ENCODE assay signal across 9 cellular contexts in the genomic region with DNA sequence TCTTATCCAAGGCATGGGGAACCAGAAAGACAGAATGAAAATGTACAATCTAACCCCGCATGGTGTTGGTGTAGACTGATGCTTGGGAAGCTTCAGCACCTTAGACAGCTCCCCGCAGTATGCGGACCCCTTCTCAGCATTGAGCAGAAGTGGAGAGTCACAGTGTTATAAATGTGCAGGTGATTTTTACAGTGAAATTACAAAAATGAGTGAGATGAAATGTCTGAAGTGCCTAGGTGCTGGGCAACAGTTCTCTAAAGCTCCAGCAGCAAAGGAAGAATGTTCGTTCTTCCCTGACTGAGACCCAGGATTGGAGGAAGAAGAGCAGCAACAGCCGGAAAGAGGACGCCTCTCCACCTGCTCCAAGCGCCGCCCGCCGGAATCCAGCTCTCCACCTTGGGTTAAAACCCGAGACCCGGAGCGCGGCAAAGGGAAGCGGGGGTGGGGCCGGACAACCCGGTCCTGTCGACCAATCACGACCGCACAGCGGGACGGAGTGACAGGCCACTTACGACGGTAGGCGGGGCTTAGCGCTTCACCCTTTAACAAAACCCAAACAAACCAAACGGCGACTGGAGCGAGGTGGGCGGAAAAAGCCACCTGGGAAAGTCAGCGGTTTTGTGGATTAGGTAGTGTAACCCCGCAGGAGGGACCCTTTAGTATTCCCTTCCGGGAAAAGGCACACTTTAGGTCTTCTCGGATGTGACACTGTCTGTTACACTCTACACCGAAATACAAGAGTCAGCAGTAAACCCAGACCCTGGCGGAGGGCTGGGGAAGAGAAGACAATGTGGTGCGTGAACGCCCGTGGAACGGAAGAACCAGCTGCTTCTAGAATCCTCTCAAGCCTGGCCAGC. TPM values are rescaled to one million over a fixed set of nuclear protein-coding genes. Genes with fewer than 3 reads are reported as not detected.
A peak's percentile ranks its signal among the peaks of the same experiment; 100 is the strongest.
DNase-seq lines count a peak whose midpoint lies in the region; ATAC-seq and TF ChIP-seq lines count a peak whose summit lies in the region.
"Had no signal": no experiment of that assay in that cellular context is flagged by ENCODE, and none has a peak within 500 bp of the region (broad histone marks: within the 10 kb centered on the region; RNA-seq: fewer than 3 reads in every experiment).

GLRA3 (minus strand) TSS at position 403 of the 857 bp plus-strand sequence. CDS start 436 bp downstream, outside the sequence.

- ATAC-seq in HG03095 (IDR thresholded peaks at IDR 0.05; ENCODE audit: unreplicated experiment), result peak; percentile 61
- ATAC-seq in GM21737 (IDR thresholded peaks at IDR 0.05; ENCODE audit: unreplicated experiment), result no peak

- peak within 1 kb of the TSS; percentile 66 for H3K9ac ChIP-seq in iPS-15b (ENCODE audit: low read depth, low read length)

- no peaks in the 10 kb centered on the region for H3K36me3 ChIP-seq in iPS-15b (ENCODE audit: control insufficient read depth, insufficient read depth, low read length)
- no peaks in the 10 kb centered on the region for H3K36me3 ChIP-seq in spleen

- H3K9me3 ChIP-seq in iPS-15b (ENCODE audit: control insufficient read depth, insufficient read depth, low read length), result no peaks in the 10 kb centered on the region
- H3K9me3 ChIP-seq in spleen, result peaks cover 0 to 4% (median 0%) of the 10 kb centered on the region in 8 donors

- H3K27ac ChIP-seq in angular gyrus (ENCODE audit: low read depth, low read length), result peak within 1 kb of the TSS; percentile 73
- H3K27ac ChIP-seq in spleen, result no peak within 1 kb of the TSS

- H3K27me3 ChIP-seq in iPS-15b (ENCODE audit: control insufficient read depth, insufficient read depth, low read length) (no peaks in the 10 kb centered on the region), spleen (replicated peaks in 1 of 7) (peaks cover 0 to 17% (median 0%) of the 10 kb centered on the region in 7 donors)

- H3K4me3 ChIP-seq in iPS-15b (ENCODE audit: low read depth, low read length) (peak within 1 kb of the TSS; percentile 85), spleen (peak within 1 kb of the TSS in 5 of 8 donors; percentile 11 to 51 (median 12))

- H3K4me1 ChIP-seq in iPS-15b (ENCODE audit: control insufficient read depth, insufficient read depth, low read length), result no peaks in the 10 kb centered on the region
- peaks cover 0 to 5% (median 0%) of the 10 kb centered on the region in 6 donors for H3K4me1 ChIP-seq in spleen

- TF ChIP-seq CTCF in spleen (IDR thresholded peaks at IDR 0.05 in 8 of 11, conservative IDR thresholded peaks at IDR 0.05 in 3 of 11), result no peak

- TF ChIP-seq POLR2A in spleen (IDR thresholded peaks at IDR 0.05), result no peak

- WGBS in spleen, 5 donors, result 2 to 10% (median 3%) methylated on average over 38 to 40 of the region's 40 CpGs

- intact Hi-C loops in spleen (cut with DNase I; ENCODE audit: low total_unique reads), result no loop called here

- DNase-seq in stimulated activated CD4-positive, alpha-beta T cell treated with anti-CD3 and anti-CD28 coated beads, Interleukin-1b, Interleukin-23, amount 100 ng/mL, for 48 hours, result peak; percentile 4
- no peak for DNase-seq in stimulated activated CD4-positive, alpha-beta T cell treated with anti-CD3 and anti-CD28 coated beads, Interleukin-4, amount 100 ng/mL, for 1 hour
- DNase-seq in NCI-H510A (lab: John Stamatoyannopoulos, UW) (peak; percentile 90), spleen (peak; percentile 81)

RNA-seq across cellular contexts. Expression of gene GLRA3, which starts in this region (rescaled TPM):
- under 1 TPM in 6 of 7 donors, not detected in 1; 0.03 to 0.20 (median 0.08) TPM for total RNA-seq in spleen
- under 1 TPM in 2 of 3 donors, not detected in 1; 0.02 to 0.04 TPM for polyA plus RNA-seq in spleen
- polyA plus RNA-seq: esophagus had no signal

Comparison
In these comparisons a context has a peak if more than half of its experiments do, and no peak if none do; other contexts are left out.
1. Peak in DNase-seq and H3K4me3 ChIP-seq in spleen; RNA of the gene not detected or under 1 TPM.